ENCODE assay signal across 19 cellular contexts in genomic region chr2:15715596-15715995, GRCh38.
DNase-seq lines count a peak whose midpoint lies in the region; ATAC-seq and TF ChIP-seq lines count a peak whose summit lies in the region.
"Had no signal": no experiment of that assay in that cellular context is flagged by ENCODE, and none has a peak within 500 bp of the region (broad histone marks: within the 10 kb centered on the region; RNA-seq: fewer than 3 reads in every experiment).

No MANE protein-coding gene starts in this region.

- no peaks in the 10 kb centered on the region for H3F3A ChIP-seq in neural progenitor cell (ENCODE audit: low read depth)

- no peak overlapping the region for H2AFZ ChIP-seq in neural progenitor cell (replicated peaks)

- H3K36me3 ChIP-seq in BLaER1 (no peaks in the 10 kb centered on the region), neural progenitor cell (no peaks in the 10 kb centered on the region)

- no peak overlapping the region for H3K4me3 Mint-ChIP-seq in neural progenitor cell
- H3K4me3 Mint-ChIP-seq in naive thymus-derived CD8-positive, alpha-beta T cell = no peak overlapping the region
- H3K4me3 Mint-ChIP-seq: B cell; CD4-positive, alpha-beta T cell; CD8-positive, alpha-beta T cell had no signal

- no peak overlapping the region for H3K4me3 ChIP-seq in BLaER1
- no peak overlapping the region for H3K4me3 ChIP-seq in neural progenitor cell
- H3K4me3 ChIP-seq: A549, GM12878 had no signal

- H4K20me1 ChIP-seq in BLaER1 (no peaks in the 10 kb centered on the region), neural progenitor cell (ENCODE audit: low read depth) (no peaks in the 10 kb centered on the region)

- no peak for TF ChIP-seq CTCF in neural progenitor cell (IDR thresholded peaks at IDR 0.05)

- H3K9me3 Mint-ChIP-seq in neural progenitor cell = peaks cover 5% of the 10 kb centered on the region
- no peaks in the 10 kb centered on the region for H3K9me3 Mint-ChIP-seq in naive thymus-derived CD8-positive, alpha-beta T cell
- H3K9me3 Mint-ChIP-seq: CD4-positive, alpha-beta T cell; CD8-positive, alpha-beta T cell had no signal

- H3K9ac ChIP-seq in BLaER1 (no peak overlapping the region), neural progenitor cell (no peak overlapping the region)

- ATAC-seq in naive thymus-derived CD8-positive, alpha-beta T cell = no peak
- ATAC-seq: A549; CD8-positive, alpha-beta T cell; GM12878 had no signal

- H3K27me3 ChIP-seq in BLaER1 (no peaks in the 10 kb centered on the region), neural progenitor cell (no peaks in the 10 kb centered on the region)

- H3K27me3 Mint-ChIP-seq in neural progenitor cell (ENCODE audit: insufficient read depth, low read depth) = peaks cover 14% of the 10 kb centered on the region
- H3K27me3 Mint-ChIP-seq in naive thymus-derived CD8-positive, alpha-beta T cell = peaks cover 0 to 4% (median 0%) of the 10 kb centered on the region in 5 donors
- H3K27me3 Mint-ChIP-seq: CD4-positive, alpha-beta T cell had no signal

- POLR2A ChIA-PET in naive thymus-derived CD8-positive, alpha-beta T cell (lab: Charles Lee) = no interaction called here

- H3K4me1 Mint-ChIP-seq in neural progenitor cell = peaks cover 24% of the 10 kb centered on the region
- no peaks in the 10 kb centered on the region for H3K4me1 Mint-ChIP-seq in naive thymus-derived CD8-positive, alpha-beta T cell
- H3K4me1 Mint-ChIP-seq: B cell had no signal

- H3K4me2 ChIP-seq in BLaER1 = peak overlapping the region; percentile 74
- no peak overlapping the region for H3K4me2 ChIP-seq in neural progenitor cell
- H3K4me2 ChIP-seq: A549 had no signal

- peaks cover 35% of the 10 kb centered on the region for H3K4me1 ChIP-seq in BLaER1
- no peaks in the 10 kb centered on the region for H3K4me1 ChIP-seq in neural progenitor cell
- H3K4me1 ChIP-seq: A549, Caco-2 had no signal

- peak overlapping the region; percentile 5 for H3K27ac Mint-ChIP-seq in neural progenitor cell
- peak overlapping the region in 2 of 10 donors; percentile 15 to 61 for H3K27ac Mint-ChIP-seq in naive thymus-derived CD8-positive, alpha-beta T cell
- H3K27ac Mint-ChIP-seq: B cell; CD4-positive, alpha-beta T cell; CD8-positive, alpha-beta T cell had no signal

- no peaks in the 10 kb centered on the region for H3K79me2 ChIP-seq in neural progenitor cell (ENCODE audit: low read depth)

- H3K9me3 ChIP-seq in BLaER1 (no peaks in the 10 kb centered on the region), neural progenitor cell (ENCODE audit: low read depth) (no peaks in the 10 kb centered on the region)
- H3K9me3 ChIP-seq: A549, Caco-2 had no signal

- H3K36me3 Mint-ChIP-seq in neural progenitor cell = no peaks in the 10 kb centered on the region
- H3K36me3 Mint-ChIP-seq in naive thymus-derived CD8-positive, alpha-beta T cell = no peaks in the 10 kb centered on the region
- H3K36me3 Mint-ChIP-seq: CD8-positive, alpha-beta T cell had no signal

- peak; percentile 93 for DNase-seq in SK-N-DZ (ENCODE audit: low spot score)
- DNase-seq in neural progenitor cell (ENCODE audit: low spot score) = no peak
- DNase-seq in naive thymus-derived CD8-positive, alpha-beta T cell = no peak
- DNase-seq in NCI-H2029 treated with DMSO at 0.1 percent for 48 hours (lab: John Stamatoyannopoulos, UW) = no peak
- DNase-seq: AML-193; Caco-2; Calu3; CD4-positive, alpha-beta T cell; CD8-positive, alpha-beta T cell; DMS79; DND-41; EL; GDM1 had no signal

- H3K27ac ChIP-seq in BLaER1 (no peak overlapping the region), neural progenitor cell (no peak overlapping the region)
- H3K27ac ChIP-seq: 22Rv1, A549, C4-2B had no signal
